In genomic region chr1:22976461-22977243, GRCh38 we compare ENCODE assay signal across 9 cellular contexts. TPM values are rescaled to one million over a fixed set of nuclear protein-coding genes. Genes with fewer than 3 reads are reported as not detected.
DNase-seq lines count a peak whose midpoint lies in the region; ATAC-seq and FAIRE-seq lines count a peak whose summit lies in the region.
"Had no signal": no experiment of that assay in that cellular context is flagged by ENCODE, and none has a peak within 500 bp of the region (broad histone marks: within the 10 kb centered on the region; RNA-seq: fewer than 3 reads in every experiment).

No MANE protein-coding gene starts in this region.

- ATAC-seq in esophagus mucosa (peak; percentile 96), naive B cell (ENCODE audit: low read depth in 2 of 2) (peak; percentile 75 to 77), HG03039 (IDR thresholded peaks at IDR 0.05; ENCODE audit: unreplicated experiment) (no peak)
- peak; percentile 90 for ATAC-seq in stimulated activated memory B cell treated with anti-CD40 and anti-IgM and Interleukin-4, amounts not matched to agents 10 μg/mL and 1 μg/mL and 100 μg/mL, for 72 hours

- H3K4me1 Mint-ChIP-seq in naive B cell: peaks cover 0 to 5% (median 4%) of the 10 kb centered on the region in 3 donors
- H3K4me1 Mint-ChIP-seq in stimulated activated memory B cell treated with anti-CD40 and anti-IgM and Interleukin-4, amounts not matched to agents 10 μg/mL and 1 μg/mL and 100 μg/mL, for 72 hours: peaks cover 7% of the 10 kb centered on the region

- no peaks in the 10 kb centered on the region for H3K9me3 Mint-ChIP-seq in naive B cell
- H3K9me3 Mint-ChIP-seq in stimulated activated memory B cell treated with anti-CD40 and anti-IgM and Interleukin-4, amounts not matched to agents 10 μg/mL and 1 μg/mL and 100 μg/mL, for 72 hours: no peaks in the 10 kb centered on the region

- H3K27me3 Mint-ChIP-seq in naive B cell: peaks cover 35 to 64% (median 40%) of the 10 kb centered on the region in 3 donors
- H3K27me3 Mint-ChIP-seq in stimulated activated memory B cell treated with anti-CD40 and anti-IgM and Interleukin-4, amounts not matched to agents 10 μg/mL and 1 μg/mL and 100 μg/mL, for 72 hours: peaks cover 46% of the 10 kb centered on the region

- FAIRE-seq in G401.6 (lab: Jason Lieb, UNC) (peak; percentile 78), HTR-8/SVneo (lab: Jason Lieb, UNC) (peak; percentile 62)
- FAIRE-seq: endometrium had no signal

- H3K36me3 Mint-ChIP-seq in naive B cell: no peaks in the 10 kb centered on the region
- no peaks in the 10 kb centered on the region for H3K36me3 Mint-ChIP-seq in stimulated activated memory B cell treated with anti-CD40 and anti-IgM and Interleukin-4, amounts not matched to agents 10 μg/mL and 1 μg/mL and 100 μg/mL, for 72 hours

- no peak overlapping the region for H3K4me3 Mint-ChIP-seq in naive B cell
- H3K4me3 Mint-ChIP-seq in stimulated activated memory B cell treated with anti-CD40 and anti-IgM and Interleukin-4, amounts not matched to agents 10 μg/mL and 1 μg/mL and 100 μg/mL, for 72 hours: no peak overlapping the region

- H3K27ac Mint-ChIP-seq in naive B cell: peak overlapping the region in 1 of 6 donors; percentile 13
- H3K27ac Mint-ChIP-seq in stimulated activated memory B cell treated with anti-CD40 and anti-IgM and Interleukin-4, amounts not matched to agents 10 μg/mL and 1 μg/mL and 100 μg/mL, for 72 hours: no peak overlapping the region

- DNase-seq in HTR-8/SVneo (ENCODE audit: insufficient read length, low spot score): peak; percentile 73
- DNase-seq in NCI-H82 (lab: John Stamatoyannopoulos, UW): peak; percentile 95
- DNase-seq in activated CD8-positive, alpha-beta memory T cell treated with anti-CD3 and anti-CD28 coated beads for 1 hour (ENCODE audit: extremely low read depth in 1 of 2, low read depth in 1 of 2): peak; percentile 3 to 6
- DNase-seq in naive B cell: peak; percentile 26

RNA-seq across cellular contexts. Expression of gene LACTBL1, which starts 4.0 kb away (rescaled TPM):
- total RNA-seq in esophagus mucosa: not detected
- not detected for polyA plus RNA-seq in naive B cell (ENCODE audit: low read depth in 6 of 6)

RNA-seq across cellular contexts. Expression of gene TEX46, which starts 39.0 kb away (rescaled TPM):
- total RNA-seq in esophagus mucosa: not detected
- polyA plus RNA-seq in naive B cell (ENCODE audit: low read depth in 6 of 6): not detected

RNA-seq across cellular contexts. Expression of gene KDM1A, which starts 42.6 kb away (rescaled TPM):
- total RNA-seq in esophagus mucosa: 44.5 TPM
- polyA plus RNA-seq in naive B cell (ENCODE audit: low read depth in 6 of 6): 10 to 100 TPM; 33.9 to 45.8 (median 41.3) TPM

Comparison
In these comparisons a context has a peak if more than half of its experiments do, and no peak if none do; other contexts are left out.
1. DNase-seq: peak in every context shown above with its lines; median percentile 95 in NCI-H82; 73 in HTR-8/SVneo; 26 in naive B cell; 4 in activated CD8-positive, alpha-beta memory T cell treated with anti-CD3 and anti-CD28 coated beads for 1 hour.